11 cellular contexts compared by ENCODE assay signal in the genomic region with DNA sequence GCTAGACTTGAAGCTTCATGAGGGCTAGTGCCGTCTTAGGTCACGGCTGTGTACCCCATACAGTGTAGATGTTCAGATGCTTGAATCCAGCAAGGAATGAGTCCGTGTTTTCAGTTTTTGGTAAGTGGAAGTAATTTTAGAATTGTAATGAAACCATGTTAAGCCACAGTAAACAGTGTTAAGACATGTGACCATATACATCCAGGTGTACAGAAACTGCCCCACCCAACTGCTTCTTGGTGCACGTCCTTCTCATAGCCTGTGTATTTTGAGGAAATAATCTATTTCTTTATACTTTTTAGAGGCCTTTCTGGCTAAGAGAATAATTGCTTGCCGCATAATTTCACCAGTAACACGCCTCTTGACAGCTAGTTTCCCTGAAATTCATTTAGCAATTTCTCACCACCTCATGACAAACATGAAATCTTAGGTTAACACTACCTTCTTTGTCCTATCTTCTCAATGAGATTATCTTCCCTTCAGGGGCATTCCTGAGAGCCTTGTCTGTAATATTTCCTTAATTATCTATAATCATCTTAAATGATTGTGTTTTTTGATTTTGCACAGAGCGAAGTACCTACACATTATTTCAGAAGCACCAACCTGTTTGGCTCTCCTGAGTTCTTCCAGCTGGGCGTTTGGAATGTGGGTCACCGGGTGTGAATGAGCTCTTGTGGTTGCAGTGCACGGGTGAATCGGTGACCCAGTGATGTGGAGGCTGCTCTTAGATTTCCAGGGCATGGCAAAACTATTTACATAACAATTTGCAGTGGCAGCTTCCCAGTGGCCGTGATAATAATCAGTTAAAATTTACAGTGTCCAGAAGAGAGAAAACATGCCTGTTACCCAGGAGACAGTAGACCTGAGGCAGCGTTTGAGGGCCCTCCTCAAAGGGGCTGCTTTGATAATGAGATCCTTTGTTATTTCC. TPM values are rescaled to one million over a fixed set of nuclear protein-coding genes. Genes with fewer than 3 reads are reported as not detected.
DNase-seq lines count a peak whose midpoint lies in the region; ATAC-seq and TF ChIP-seq lines count a peak whose summit lies in the region.
"Had no signal": no experiment of that assay in that cellular context is flagged by ENCODE, and none has a peak within 500 bp of the region (broad histone marks: within the 10 kb centered on the region; RNA-seq: fewer than 3 reads in every experiment).

No MANE protein-coding gene starts in this region.

- CTCF ChIA-PET in CD8-positive, alpha-beta memory T cell (lab: Charles Lee): no interaction called here

- peaks cover 57% of the 10 kb centered on the region for H3K36me3 ChIP-seq in neutrophil
- peaks cover 44% of the 10 kb centered on the region for H3K36me3 ChIP-seq in WERI-Rb-1
- H3K36me3 ChIP-seq in CD8-positive, alpha-beta memory T cell (ENCODE audit: insufficient read depth, low read length): peaks cover 10% of the 10 kb centered on the region

- H3K4me3 Mint-ChIP-seq in IgD-negative memory B cell: peak overlapping the region; percentile 38 to 75 (median 64)
- no peak overlapping the region for H3K4me3 Mint-ChIP-seq in CD8-positive, alpha-beta memory T cell
- H3K4me3 Mint-ChIP-seq: activated naive CD8-positive, alpha-beta T cell treated with anti-CD3 and anti-CD28 coated beads, Interleukin-2, amount 50 U/mL, for 24 hours had no signal

- H3K27me3 ChIP-seq in neutrophil: no peaks in the 10 kb centered on the region
- no peaks in the 10 kb centered on the region for H3K27me3 ChIP-seq in WERI-Rb-1 (ENCODE audit: insufficient read depth, low read depth, severe bottlenecking)
- H3K27me3 ChIP-seq in CD8-positive, alpha-beta memory T cell (ENCODE audit: insufficient read depth, low read length, poor library complexity, severe bottlenecking): no peaks in the 10 kb centered on the region
- H3K27me3 ChIP-seq: gastroesophageal sphincter had no signal

- H3K27ac ChIP-seq in neutrophil: peak overlapping the region; percentile 64
- H3K27ac ChIP-seq in WERI-Rb-1: no peak overlapping the region
- H3K27ac ChIP-seq in CD8-positive, alpha-beta memory T cell (ENCODE audit: low read depth, low read length): no peak overlapping the region

- H3K4me3 ChIP-seq in neutrophil (ENCODE audit: low read depth in 1 of 2, low read length in 1 of 2) (no peak overlapping the region), WERI-Rb-1 (ENCODE audit: low read depth, low read length) (no peak overlapping the region)
- H3K4me3 ChIP-seq in CD8-positive, alpha-beta memory T cell (ENCODE audit: low read length): no peak overlapping the region
- H3K4me3 ChIP-seq: gastroesophageal sphincter had no signal

- H3K4me1 ChIP-seq in neutrophil (ENCODE audit: control insufficient read depth in 1 of 2, insufficient read depth in 1 of 2, low read depth in 1 of 2, low read length in 1 of 2): peaks cover 20 to 23% of the 10 kb centered on the region in 2 experiments
- H3K4me1 ChIP-seq in CD8-positive, alpha-beta memory T cell (ENCODE audit: insufficient read depth, low read length): peaks cover 18% of the 10 kb centered on the region

- DNase-seq in DMS79 treated with DMSO at 0.1 percent for 48 hours (lab: John Stamatoyannopoulos, UW): peak; percentile 80
- DNase-seq in astrocyte of the hippocampus (ENCODE audit: low read depth, low spot score): peak; percentile 65
- DNase-seq in WERI-Rb-1: no peak
- no peak for DNase-seq in islet precursor cell
- no peak for DNase-seq in CD8-positive, alpha-beta memory T cell
- DNase-seq: activated naive CD8-positive, alpha-beta T cell treated with anti-CD3 and anti-CD28 coated beads, Interleukin-2, amount 50 U/mL, for 24 hours; stimulated activated naive CD4-positive, alpha-beta T cell treated with Interleukin-2 at 50 U/mL for 16 hours had no signal

- H3K4me1 Mint-ChIP-seq in IgD-negative memory B cell: peaks cover 31 to 48% (median 45%) of the 10 kb centered on the region in 3 donors
- peaks cover 38 to 52% (median 44%) of the 10 kb centered on the region in 3 donors for H3K4me1 Mint-ChIP-seq in CD8-positive, alpha-beta memory T cell

- H3K36me3 Mint-ChIP-seq in IgD-negative memory B cell: peaks cover 4% of the 10 kb centered on the region
- H3K36me3 Mint-ChIP-seq in CD8-positive, alpha-beta memory T cell: peaks cover 0 to 54% (median 14%) of the 10 kb centered on the region in 3 donors

- H3K9me3 Mint-ChIP-seq in IgD-negative memory B cell: no peaks in the 10 kb centered on the region
- H3K9me3 Mint-ChIP-seq in CD8-positive, alpha-beta memory T cell: no peaks in the 10 kb centered on the region
- H3K9me3 Mint-ChIP-seq: activated naive CD8-positive, alpha-beta T cell treated with anti-CD3 and anti-CD28 coated beads, Interleukin-2, amount 50 U/mL, for 24 hours had no signal

- H3K27me3 Mint-ChIP-seq in IgD-negative memory B cell: no peaks in the 10 kb centered on the region
- H3K27me3 Mint-ChIP-seq in CD8-positive, alpha-beta memory T cell: no peaks in the 10 kb centered on the region
- H3K27me3 Mint-ChIP-seq: activated naive CD8-positive, alpha-beta T cell treated with anti-CD3 and anti-CD28 coated beads, Interleukin-2, amount 50 U/mL, for 24 hours had no signal

- no peak for ATAC-seq in activated CD4-positive, CD25-positive, alpha-beta regulatory T cell treated with anti-CD3 and anti-CD28 coated beads, Interleukin-2, amount 50 U/mL, for 24 hours
- ATAC-seq: activated naive CD8-positive, alpha-beta T cell treated with anti-CD3 and anti-CD28 coated beads, Interleukin-2, amount 50 U/mL, for 24 hours; gastroesophageal sphincter had no signal

- peak overlapping the region; percentile 76 to 85 (median 80) for H3K27ac Mint-ChIP-seq in IgD-negative memory B cell
- peak overlapping the region in 4 of 8 donors; percentile 37 to 66 (median 52) for H3K27ac Mint-ChIP-seq in CD8-positive, alpha-beta memory T cell
- H3K27ac Mint-ChIP-seq: activated naive CD8-positive, alpha-beta T cell treated with anti-CD3 and anti-CD28 coated beads, Interleukin-2, amount 50 U/mL, for 24 hours had no signal

- H3K9me3 ChIP-seq in neutrophil (no peaks in the 10 kb centered on the region), WERI-Rb-1 (ENCODE audit: severe bottlenecking) (no peaks in the 10 kb centered on the region)
- H3K9me3 ChIP-seq in CD8-positive, alpha-beta memory T cell (ENCODE audit: low read length): no peaks in the 10 kb centered on the region
- H3K9me3 ChIP-seq: gastroesophageal sphincter had no signal

- TF ChIP-seq CTCF in neutrophil (IDR thresholded peaks at IDR 0.05) (no peak), WERI-Rb-1 (IDR thresholded peaks at IDR 0.05; ENCODE audit: low read depth, low read length) (no peak)

- POLR2A ChIA-PET in CD8-positive, alpha-beta memory T cell (lab: Charles Lee): no interaction called here

RNA-seq across cellular contexts. Expression of a gene that starts 50.2 kb away (rescaled TPM):
- polyA plus RNA-seq in IgD-negative memory B cell: 4.7 TPM
- total RNA-seq in CD8-positive, alpha-beta memory T cell: 10 to 100 TPM; 15.8 to 16.0 TPM
- polyA plus RNA-seq in CD8-positive, alpha-beta memory T cell: 6.0 TPM

Comparison
In these comparisons a context has a peak if more than half of its experiments do, and no peak if none do; other contexts are left out.
1. DNase-seq: peak in DMS79 treated with DMSO at 0.1 percent for 48 hours (single experiment) and astrocyte of the hippocampus (single experiment); none in WERI-Rb-1 (single experiment), islet precursor cell (single experiment) and CD8-positive, alpha-beta memory T cell (0 of 5).
2. H3K4me3 Mint-ChIP-seq: peak in IgD-negative memory B cell (4 of 4); none in CD8-positive, alpha-beta memory T cell (0 of 7).